In the genomic region with DNA sequence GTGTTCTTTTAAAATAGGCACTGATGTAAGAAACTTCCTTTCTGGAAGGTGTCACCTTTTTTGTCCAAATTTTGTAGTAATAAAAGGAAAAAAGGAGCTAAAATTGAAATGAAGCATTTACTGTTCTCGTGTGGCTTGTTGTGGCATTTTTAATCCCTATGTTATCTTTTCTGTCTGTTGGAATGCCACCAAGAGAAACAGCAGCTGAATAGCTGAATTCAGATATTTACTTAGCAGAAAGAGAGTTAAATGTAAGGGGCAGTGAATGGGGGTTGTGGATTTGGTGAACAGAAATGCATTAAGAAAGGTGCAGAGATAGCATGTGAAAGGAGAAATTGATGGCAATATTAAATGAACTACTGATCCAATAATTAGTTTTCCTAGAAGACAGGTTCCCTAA, we compare ENCODE assay signal across 14 cellular contexts.
"Had no signal": no experiment of that assay in that cellular context is flagged by ENCODE, and none has a peak within 500 bp of the region (broad histone marks: within the 10 kb centered on the region; RNA-seq: fewer than 3 reads in every experiment).

No MANE protein-coding gene starts in this region.

- H3K36me3 ChIP-seq: colonic mucosa, esophagus muscularis mucosa, lower lobe of right lung had no signal

- H3K27ac ChIP-seq: colonic mucosa, esophagus muscularis mucosa, lower lobe of right lung had no signal

- H3K27me3 ChIP-seq: colonic mucosa, esophagus muscularis mucosa had no signal

- H3K4me3 ChIP-seq: colonic mucosa, esophagus muscularis mucosa, lower lobe of right lung had no signal

- DNase-seq: activated B cell treated with CpG ODN at 0.5 μM for 24 hours; activated CD4-positive, alpha-beta T cell treated with anti-CD3 and anti-CD28 coated beads, Interleukin-2, amount 10 ng/mL, durations not matched to agents 7 days and 5 days; activated CD8-positive, alpha-beta memory T cell treated with anti-CD3 and anti-CD28 coated beads, Interleukin-2, amount 50 U/mL, for 48 hours; activated gamma-delta T cell treated with Interleukin-2 at 50 U/mL for 16 hours; activated T-cell treated with anti-CD3 and anti-CD28 coated beads, Interleukin-2, amount 50 U/mL, for 72 hours; amniotic stem cell; colonic mucosa; head of caudate nucleus; lower lobe of right lung; midbrain; naive B cell; stimulated activated CD4-positive, alpha-beta T cell treated with anti-CD3 and anti-CD28 coated beads, Interleukin-2, amount 100 ng/mL, for 48 hours; T-helper 2 cell had no signal

- H3K4me1 ChIP-seq: colonic mucosa, esophagus muscularis mucosa, lower lobe of right lung had no signal
